8 cellular contexts compared by ENCODE assay signal in genomic region chr3:12796171-12797123, GRCh38. TPM values are rescaled to one million over a fixed set of nuclear protein-coding genes. Genes with fewer than 3 reads are reported as not detected.
A peak's percentile ranks its signal among the peaks of the same experiment; 100 is the strongest.
DNase-seq lines count a peak whose midpoint lies in the region; ATAC-seq, FAIRE-seq and TF ChIP-seq lines count a peak whose summit lies in the region.

Gene CAND2 (plus strand): TSS chr3:12796680. CDS start chr3:12796721, 41 bp downstream.

- no peak for TF ChIP-seq EP300 in HepG2 (IDR thresholded peaks at IDR 0.05; ENCODE audit: low read depth in 2 of 2, low read length in 2 of 2)
- TF ChIP-seq EP300 in HepG2 (CRISPR knock-in tag; IDR thresholded peaks at IDR 0.05; ENCODE audit: borderline replicate concordance) = no peak
- TF ChIP-seq EP300 in GM12878 (IDR thresholded peaks at IDR 0.05; ENCODE audit: borderline replicate concordance in 1 of 2, control insufficient read depth in 1 of 2, low read depth in 2 of 2, low read length in 2 of 2) = no peak

- RAD21 ChIA-PET in GM12878 (lab: Charles Lee; ENCODE audit: unreplicated experiment) = no interaction called here

- POLR2A ChIA-PET in HepG2 (lab: Yijun Ruan, JAX) (no interaction called here), GM12878 (lab: Charles Lee) (no interaction called here)

- ATAC-seq in HepG2 (no peak), GM12878 (peak; percentile 74), HG03196 (IDR thresholded peaks at IDR 0.05; ENCODE audit: unreplicated experiment) (no peak), GM19397 (IDR thresholded peaks at IDR 0.05; ENCODE audit: unreplicated experiment) (no peak)

- H2AFZ ChIP-seq in HepG2 (ENCODE audit: low read length) (no peak within 1 kb of the TSS), GM12878 (ENCODE audit: control insufficient read depth, low read depth, low read length) (peak within 1 kb of the TSS; percentile 58)

- H3K4me2 ChIP-seq in HepG2 (ENCODE audit: low read depth, low read length) (no peak within 1 kb of the TSS), GM12878 (ENCODE audit: control insufficient read depth, insufficient read depth) (peak within 1 kb of the TSS; percentile 74)

- no peaks in the 10 kb centered on the region for H4K20me1 ChIP-seq in HepG2 (ENCODE audit: insufficient read depth, low read length)
- H4K20me1 ChIP-seq in GM12878 (ENCODE audit: control insufficient read depth, insufficient read depth) = no peaks in the 10 kb centered on the region

- H3K9me3 ChIP-seq in liver (ENCODE audit: control insufficient read depth in 4 of 4, low read length in 3 of 4) = no peaks in the 10 kb centered on the region
- no peaks in the 10 kb centered on the region for H3K9me3 ChIP-seq in HepG2 (ENCODE audit: low read length)
- H3K9me3 ChIP-seq in GM12878 (replicated peaks; ENCODE audit: control insufficient read depth, insufficient read depth, low read length) = no peaks in the 10 kb centered on the region

- H3K79me2 ChIP-seq in HepG2 (ENCODE audit: insufficient read depth, low read length) = no peaks in the 10 kb centered on the region
- no peaks in the 10 kb centered on the region for H3K79me2 ChIP-seq in GM12878 (ENCODE audit: control insufficient read depth, insufficient read depth, low read length)

- intact Hi-C loops in HepG2 (cut with micrococcal nuclease; ENCODE audit: unreplicated experiment) = no loop called here
- intact Hi-C loops in GM12878 (cut with micrococcal nuclease; ENCODE audit: unreplicated experiment) = no loop called here

- H3K4me1 ChIP-seq in liver (ENCODE audit: control insufficient read depth in 4 of 4, insufficient read depth in 4 of 4, low read length in 3 of 4) = peaks cover 8 to 24% (median 17%) of the 10 kb centered on the region in 4 donors
- H3K4me1 ChIP-seq in HepG2 (ENCODE audit: insufficient read depth, low read length) = no peaks in the 10 kb centered on the region
- H3K4me1 ChIP-seq in GM12878 (ENCODE audit: control insufficient read depth, insufficient read depth, low read length) = no peaks in the 10 kb centered on the region

- SMC1A ChIA-PET in GM12878 (lab: Charles Lee; ENCODE audit: uncharacterized antibody, unreplicated experiment) = no interaction called here

- in situ Hi-C loops in HepG2 (cut with HindIII; ENCODE audit: extremely low pct_ligation_motif_present, low pct_unique_long_range_greater_than_20kb) = no loop called here
- in situ Hi-C loops in GM12878 (cut with MboI) = no loop called here

- CTCF ChIA-PET in HepG2 (lab: Yijun Ruan, JAX; ENCODE audit: low intra/inter-chr PET ratio, low total read pairs) = no interaction called here
- CTCF ChIA-PET in GM12878 (lab: Yijun Ruan, JAX) = interaction anchor here (1.5 kb wide), 1 partner anchor 26 kb away, joined by 4 read pairs; no protein-coding TSS in a partner anchor

- H3K27ac ChIP-seq in liver (ENCODE audit: low read depth in 1 of 2, low read length in 2 of 2) (peak within 1 kb of the TSS in 1 of 2 donors; percentile 35), HepG2 (ENCODE audit: extremely low read length, insufficient read depth, low read length) (no peak within 1 kb of the TSS), GM12878 (ENCODE audit: control insufficient read depth, insufficient read depth) (no peak within 1 kb of the TSS)

- FAIRE-seq in HepG2 (lab: Jason Lieb, UNC) (no peak), GM12878 (lab: Jason Lieb, UNC) (no peak)

- H3K36me3 ChIP-seq in liver (ENCODE audit: control insufficient read depth in 4 of 4, insufficient read depth in 3 of 4, low read depth in 1 of 4, low read length in 3 of 4) = no peaks in the 10 kb centered on the region
- no peaks in the 10 kb centered on the region for H3K36me3 ChIP-seq in HepG2 (replicated peaks in 1 of 2; ENCODE audit: control insufficient read depth in 1 of 2, insufficient read depth in 2 of 2, low read length in 2 of 2)
- H3K36me3 ChIP-seq in GM12878 (ENCODE audit: control insufficient read depth in 2 of 2, insufficient read depth in 2 of 2, low read length in 1 of 2) = no peaks in the 10 kb centered on the region

- no peaks in the 10 kb centered on the region for H3K27me3 ChIP-seq in liver (ENCODE audit: control insufficient read depth in 4 of 4, insufficient read depth in 4 of 4, low read length in 3 of 4)
- peaks cover 0 to 24% of the 10 kb centered on the region in 2 experiments; a peak in 2 of 5 replicates for H3K27me3 ChIP-seq in HepG2 (ENCODE audit: control insufficient read depth in 1 of 2, insufficient read depth in 2 of 2, low read length in 2 of 2)
- peaks cover 2 to 6% of the 10 kb centered on the region in 2 experiments for H3K27me3 ChIP-seq in GM12878 (replicated peaks in 1 of 2; ENCODE audit: control insufficient read depth in 2 of 2, insufficient read depth in 2 of 2, low read length in 1 of 2)

- BruUV-seq in HepG2 (replicated peaks; lab: Mats Ljungman, UMichigan) = no TSS peak
- no TSS peak for BruUV-seq in GM12878 (replicated peaks; lab: Mats Ljungman, UMichigan)

- TF ChIP-seq POLR2A in HepG2 (IDR thresholded peaks at IDR 0.05; ENCODE audit: insufficient read depth in 1 of 2, low read depth in 2 of 2, low read length in 2 of 2) (no peak), GM12878 (IDR thresholded peaks at IDR 0.05; ENCODE audit: low read depth, low read length) (no peak)

- DNase-seq in HepG2 (ENCODE audit: low spot score) (no peak), SK-N-DZ (ENCODE audit: low spot score) (peak; percentile 72), GM12878 (ENCODE audit: low read depth, low spot score) (no peak), hippocampal formation (lab: John Stamatoyannopoulos, UW) (peak; percentile 44 to 48), putamen (ENCODE audit: low spot score) (peak; percentile 64)

- TF ChIP-seq CTCF in liver (IDR thresholded peaks at IDR 0.05; ENCODE audit: low read depth, low read length, missing input control) = no peak
- no peak for TF ChIP-seq CTCF in HepG2 (CRISPR knock-in tag; IDR thresholded peaks at IDR 0.05)
- TF ChIP-seq CTCF in GM12878 (IDR thresholded peaks at IDR 0.05 in 2 of 3, conservative IDR thresholded peaks at IDR 0.05 in 1 of 3; ENCODE audit: control insufficient read depth in 2 of 3, extremely low read depth in 1 of 3, insufficient read depth in 1 of 3, low read depth in 3 of 3, low read length in 3 of 3) = no peak

- WGBS in liver = 12% methylated on average over 61 of the region's 61 CpGs
- WGBS in HepG2 (ENCODE audit: low lambda C conversion rate) = 58% methylated on average over 43 of the region's 61 CpGs
- WGBS in GM12878 (ENCODE audit: insufficient coverage, insufficient replicate concordance, low lambda C conversion rate, missing lambda C conversion rate) = 4% methylated on average over 55 of the region's 61 CpGs

- TF ChIP-seq RAD21 in liver (IDR thresholded peaks at IDR 0.05) = no peak
- no peak for TF ChIP-seq RAD21 in HepG2 (CRISPR knock-in tag; IDR thresholded peaks at IDR 0.05)
- no peak for TF ChIP-seq RAD21 in GM12878 (IDR thresholded peaks at IDR 0.05; ENCODE audit: insufficient read depth, low read depth, low read length)

- H3K4me3 ChIP-seq in liver (ENCODE audit: low read depth in 1 of 3, low read length in 3 of 3) (peak within 1 kb of the TSS; percentile 22 to 51 (median 41)), HepG2 (replicated peaks in 1 of 3; ENCODE audit: insufficient read depth in 1 of 3, low read depth in 2 of 3, low read length in 3 of 3) (no peak within 1 kb of the TSS), GM12878 (peak within 1 kb of the TSS; percentile 25)

- no peak within 1 kb of the TSS for H3K9ac ChIP-seq in liver (ENCODE audit: low read depth in 1 of 2, low read length in 2 of 2)
- H3K9ac ChIP-seq in HepG2 (ENCODE audit: insufficient read depth, low read depth, low read length) = no peak within 1 kb of the TSS
- 0 out of 2 replicates have a peak within 1 kb of the TSS, but pooled peaks have one; percentile 12 for H3K9ac ChIP-seq in GM12878 (ENCODE audit: control insufficient read depth, insufficient read depth, low read length)

RNA-seq across cellular contexts. Expression of gene CAND2, which starts in this region (rescaled TPM):
- total RNA-seq in liver (1 to 10 TPM in 1 of 2 donors, under 1 TPM in 1; 0.84 to 1.0 TPM), HepG2 (2016; rRNA removed; fragmentation: Illumina TruSeq; extraction: Trizol) (not detected in 2 replicates), GM12878 (2014; rRNA removed) (0.73 and 0.82 TPM in 2 replicates), GM12878 (2014; rRNA removed; fragmentation: Illumina TruSeq; extraction: Trizol) (0.36 and 0.37 TPM in 2 replicates), GM12878 (2021) (1.6 and 1.9 TPM in 2 replicates)
- polyA plus RNA-seq in liver (1 to 10 TPM in 1 of 2 donors, under 1 TPM in 1; 0.38 to 1.6 TPM), HepG2 (2011; rRNA removed) (0.01 and 0.09 TPM in 2 replicates), GM12878 (2011; rRNA removed) (0.03 and 0.10 TPM in 2 replicates), GM12878 (2014; fragmentation: Illumina TruSeq; extraction: Trizol) (0.06 and 0.40 TPM in 2 replicates), GM12878 (2014; fragmentation: Nextera tagmentation; extraction: Ambion mirVana) (under 1 TPM; 0.03 to 0.11 TPM), GM12878 (2014; rRNA removed) (0.61 and 0.82 TPM in 2 replicates), GM12878 (2016; fragmentation: Nextera tagmentation; extraction: Ambion mirVana) (1 to 10 TPM in 1 of 2 experiments, under 1 TPM in 1; 0.64 to 1.0 TPM)
- not detected in 2 replicates for total RNA-seq in HepG2 (2016; cell fraction: cytosol; rRNA removed; fragmentation: Illumina TruSeq; extraction: Trizol; ENCODE audit: low read depth)
- not detected in 2 replicates for total RNA-seq in HepG2 (2016; cell fraction: insoluble cytoplasmic fraction; rRNA removed; fragmentation: Illumina TruSeq; extraction: Trizol)
- not detected in 2 replicates for total RNA-seq in HepG2 (2016; cell fraction: membrane; rRNA removed; fragmentation: Illumina TruSeq; extraction: Trizol)
- total RNA-seq in HepG2 (2016; cell fraction: nucleus; rRNA removed; fragmentation: Illumina TruSeq; extraction: Trizol) = not detected in 2 replicates
- polyA plus RNA-seq in HepG2 (2011; cell fraction: cytosol; rRNA removed) = 0.03 TPM in 1 of 2 replicates, not detected in the other
- 0.05 and 0.12 TPM in 2 replicates for polyA plus RNA-seq in HepG2 (2011; cell fraction: nucleus; rRNA removed)
- polyA plus RNA-seq in HepG2 (2012) = 0.07 and 0.13 TPM in 2 replicates
- polyA plus RNA-seq in HepG2 (2016; cell fraction: cytosol; fragmentation: Illumina TruSeq; extraction: Trizol; ENCODE audit: low read depth) = not detected in 2 replicates
- polyA plus RNA-seq in HepG2 (2016; cell fraction: insoluble cytoplasmic fraction; fragmentation: Illumina TruSeq; extraction: Trizol; ENCODE audit: low read depth) = not detected in 2 replicates
- polyA plus RNA-seq in HepG2 (2016; cell fraction: membrane; fragmentation: Illumina TruSeq; extraction: Trizol; ENCODE audit: low read depth) = not detected in 2 replicates
- not detected in 2 replicates for polyA plus RNA-seq in HepG2 (2016; cell fraction: nucleus; fragmentation: Illumina TruSeq; extraction: Trizol; ENCODE audit: insufficient read depth, low read depth)
- 0.04 and 0.26 TPM in 2 replicates for polyA minus RNA-seq in HepG2 (2011; rRNA and poly(A)+ RNA removed; ENCODE audit: low replicate concordance)
- not detected in 2 replicates for polyA minus RNA-seq in HepG2 (2011; cell fraction: cytosol; rRNA and poly(A)+ RNA removed)
- 0.12 TPM in 1 of 2 replicates, not detected in the other for polyA minus RNA-seq in HepG2 (2011; cell fraction: nucleus; rRNA and poly(A)+ RNA removed)
- 16.5 and 17.9 TPM in 2 replicates for polyA plus RNA-seq in SK-N-DZ (2014; cell fraction: cytosol; rRNA removed)
- polyA plus RNA-seq in SK-N-DZ (2014; cell fraction: nucleus; rRNA removed) = 21.2 and 26.5 TPM in 2 replicates
- total RNA-seq in GM12878 (2013; cell fraction: nucleolus; rRNA removed) = 0.46 and 1.2 TPM in 2 replicates
- polyA plus RNA-seq in GM12878 (2011; ENCODE audit: low read depth) = 0.14 TPM
- polyA plus RNA-seq in GM12878 (2011; cell fraction: cytosol; rRNA removed) = 0.04 and 0.07 TPM in 2 replicates
- polyA plus RNA-seq in GM12878 (2011; cell fraction: nucleus; rRNA removed) = 0.15 and 0.41 TPM in 2 replicates
- 0.24 and 0.32 TPM in 2 replicates for polyA plus RNA-seq in GM12878 (2012)
- 0.10 TPM in 1 of 2 replicates, not detected in the other for polyA minus RNA-seq in GM12878 (2011; rRNA and poly(A)+ RNA removed)
- not detected in 2 replicates for polyA minus RNA-seq in GM12878 (2011; cell fraction: cytosol; rRNA and poly(A)+ RNA removed)
- not detected in 2 replicates for polyA minus RNA-seq in GM12878 (2011; cell fraction: nucleus; rRNA and poly(A)+ RNA removed)

Comparison
In these comparisons a context has a peak if more than half of its experiments do, and no peak if none do; other contexts are left out.
1. H3K4me3 ChIP-seq: peak in liver (3 of 3) and GM12878 (single experiment); none in HepG2 (0 of 3).
2. DNase-seq: peak in SK-N-DZ (single experiment), hippocampal formation (2 of 2) and putamen (single experiment); none in HepG2 (single experiment) and GM12878 (single experiment).